Comparison of ENCODE assay signal across 1 cellular context in the genomic region with DNA sequence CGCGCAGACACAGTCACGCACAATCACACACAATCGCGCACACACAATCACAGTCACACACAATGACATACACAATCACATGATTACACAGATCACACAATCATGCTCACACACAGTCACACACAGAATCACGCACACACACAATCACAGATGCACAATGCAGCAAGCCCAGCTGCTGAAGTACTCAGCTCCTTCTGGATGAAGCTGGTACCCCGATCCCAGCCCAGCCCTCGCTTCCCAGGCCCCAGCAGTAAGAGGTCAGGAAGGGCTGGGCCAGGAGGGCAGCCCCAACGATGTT.
TF ChIP-seq lines count a peak whose summit lies in the region.

No MANE protein-coding gene starts in this region.

TF ChIP-seq in IMR-90, 13 proteins besides CTCF, POLR2A, EP300 and RAD21:
- no peak for TF ChIP-seq RFX5 (IDR thresholded peaks at IDR 0.05; ENCODE audit: low read depth, low read length)
- TF ChIP-seq NFE2L2 (IDR thresholded peaks at IDR 0.05; ENCODE audit: low read depth, low read length) = no peak
- no peak for TF ChIP-seq SMC3 (IDR thresholded peaks at IDR 0.05; ENCODE audit: low read depth, low read length)
- TF ChIP-seq, protein P1, sequence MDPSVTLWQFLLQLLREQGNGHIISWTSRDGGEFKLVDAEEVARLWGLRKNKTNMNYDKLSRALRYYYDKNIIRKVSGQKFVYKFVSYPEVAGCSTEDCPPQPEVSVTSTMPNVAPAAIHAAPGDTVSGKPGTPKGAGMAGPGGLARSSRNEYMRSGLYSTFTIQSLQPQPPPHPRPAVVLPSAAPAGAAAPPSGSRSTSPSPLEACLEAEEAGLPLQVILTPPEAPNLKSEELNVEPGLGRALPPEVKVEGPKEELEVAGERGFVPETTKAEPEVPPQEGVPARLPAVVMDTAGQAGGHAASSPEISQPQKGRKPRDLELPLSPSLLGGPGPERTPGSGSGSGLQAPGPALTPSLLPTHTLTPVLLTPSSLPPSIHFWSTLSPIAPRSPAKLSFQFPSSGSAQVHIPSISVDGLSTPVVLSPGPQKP (IDR thresholded peaks at IDR 0.05; ENCODE audit: borderline replicate concordance, low read depth, low read length) = no peak
- TF ChIP-seq CHD1 (IDR thresholded peaks at IDR 0.05; ENCODE audit: low read depth, low read length) = no peak
- TF ChIP-seq RCOR1 (IDR thresholded peaks at IDR 0.05; ENCODE audit: insufficient replicate concordance, low read length) = no peak
- TF ChIP-seq MAFK (IDR thresholded peaks at IDR 0.05; ENCODE audit: low read depth, low read length) = no peak
- TF ChIP-seq FOS (IDR thresholded peaks at IDR 0.05; ENCODE audit: low read depth, low read length) = no peak
- TF ChIP-seq, protein P2, sequence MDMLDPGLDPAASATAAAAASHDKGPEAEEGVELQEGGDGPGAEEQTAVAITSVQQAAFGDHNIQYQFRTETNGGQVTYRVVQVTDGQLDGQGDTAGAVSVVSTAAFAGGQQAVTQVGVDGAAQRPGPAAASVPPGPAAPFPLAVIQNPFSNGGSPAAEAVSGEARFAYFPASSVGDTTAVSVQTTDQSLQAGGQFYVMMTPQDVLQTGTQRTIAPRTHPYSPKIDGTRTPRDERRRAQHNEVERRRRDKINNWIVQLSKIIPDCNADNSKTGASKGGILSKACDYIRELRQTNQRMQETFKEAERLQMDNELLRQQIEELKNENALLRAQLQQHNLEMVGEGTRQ (IDR thresholded peaks at IDR 0.05; ENCODE audit: low read depth, low read length) = no peak
- TF ChIP-seq MAZ (IDR thresholded peaks at IDR 0.05; ENCODE audit: borderline replicate concordance, low read depth, low read length) = no peak
- TF ChIP-seq CEBPB (IDR thresholded peaks at IDR 0.05; ENCODE audit: low read depth, low read length) = no peak
- TF ChIP-seq MXI1 (IDR thresholded peaks at IDR 0.05; ENCODE audit: borderline replicate concordance, low read depth, low read length) = no peak
